In the genomic region with DNA sequence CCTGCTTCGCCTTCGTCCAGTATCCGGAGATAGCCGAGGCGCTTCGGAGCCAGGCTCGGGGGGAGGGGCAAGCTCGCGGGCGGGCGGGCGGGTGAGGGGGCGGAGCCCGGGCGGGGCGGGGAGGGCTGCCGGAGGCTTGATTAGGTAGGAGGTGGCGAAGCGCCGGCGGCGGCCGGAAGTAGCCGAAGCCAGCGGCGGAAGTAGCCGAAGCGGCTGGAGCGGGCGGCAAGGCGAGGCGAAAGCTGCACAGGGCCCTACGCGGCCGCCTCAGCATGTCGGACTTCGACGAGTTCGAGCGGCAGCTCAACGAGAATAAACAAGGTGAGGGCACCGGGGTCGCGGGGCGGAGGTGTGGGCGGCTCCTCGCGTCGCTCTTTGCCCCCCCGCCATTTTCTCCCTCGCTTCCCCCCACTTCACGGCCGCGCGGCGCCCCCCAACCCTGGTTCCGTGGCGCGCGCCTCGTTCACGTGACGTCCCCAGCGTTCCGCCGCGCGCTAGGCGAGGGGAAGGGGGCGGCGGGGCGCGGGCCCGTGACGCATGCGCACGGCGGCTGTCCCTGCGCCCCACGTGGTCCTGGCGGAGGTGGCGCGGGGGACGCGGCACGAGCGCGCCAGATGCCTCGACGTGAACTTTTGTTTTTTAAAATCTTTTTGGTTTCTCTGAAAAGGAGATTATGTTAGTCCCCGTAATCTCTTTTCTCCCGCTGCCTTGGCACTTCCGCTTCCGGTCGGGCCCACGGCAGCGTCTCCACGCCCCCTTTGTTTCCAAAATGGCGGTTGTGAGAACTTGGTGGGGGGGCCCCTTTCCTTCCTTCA, we compare ENCODE assay signal across 8 cellular contexts. TPM values are rescaled to one million over a fixed set of nuclear protein-coding genes. Genes with fewer than 3 reads are reported as not detected.
DNase-seq lines count a peak whose midpoint lies in the region; ATAC-seq lines count a peak whose summit lies in the region.

A gene (plus strand): TSS at position 203 of the 815 bp plus-strand sequence. CDS start 70 bp downstream, at position 273.

- ATAC-seq in GM19455 (IDR thresholded peaks at IDR 0.05; ENCODE audit: unreplicated experiment) = peak; percentile 35

- peak within 1 kb of the TSS; percentile 90 to 97 (median 95) for H3K4me3 Mint-ChIP-seq in CD8-positive, alpha-beta memory T cell

- H3K4me1 Mint-ChIP-seq in CD8-positive, alpha-beta memory T cell = peaks cover 38 to 53% (median 38%) of the 10 kb centered on the region in 3 donors

- peak within 1 kb of the TSS; percentile 99 for H3K9ac ChIP-seq in endocrine pancreas (ENCODE audit: control insufficient read depth, insufficient read depth, low read length)

- no peaks in the 10 kb centered on the region for H3K9me3 ChIP-seq in CD8-positive, alpha-beta memory T cell (ENCODE audit: low read length)
- H3K9me3 ChIP-seq in endocrine pancreas (ENCODE audit: control insufficient read depth, low read length) = no peaks in the 10 kb centered on the region

- H3K4me1 ChIP-seq in CD8-positive, alpha-beta memory T cell (ENCODE audit: insufficient read depth, low read length) = peaks cover 44% of the 10 kb centered on the region
- H3K4me1 ChIP-seq in endocrine pancreas (ENCODE audit: control insufficient read depth, insufficient read depth, low read length) = peaks cover 17% of the 10 kb centered on the region

- H3K27me3 Mint-ChIP-seq in CD8-positive, alpha-beta memory T cell = peaks cover 0 to 7% of the 10 kb centered on the region in 2 donors

- H3K36me3 ChIP-seq in CD8-positive, alpha-beta memory T cell (ENCODE audit: insufficient read depth, low read length) = peaks cover 10% of the 10 kb centered on the region
- H3K36me3 ChIP-seq in endocrine pancreas (ENCODE audit: control insufficient read depth, insufficient read depth, low read length) = no peaks in the 10 kb centered on the region

- POLR2A ChIA-PET in CD8-positive, alpha-beta memory T cell (lab: Charles Lee) = interaction anchor here (0.6 to 1.8 kb wide), 19 partner anchors 10 to 1466 kb away, joined by 3 to 23 read pairs (median 5); a partner anchor contains a TSS

- no peaks in the 10 kb centered on the region for H3K27me3 ChIP-seq in CD8-positive, alpha-beta memory T cell (ENCODE audit: insufficient read depth, low read length, poor library complexity, severe bottlenecking)
- H3K27me3 ChIP-seq in endocrine pancreas (ENCODE audit: control insufficient read depth, insufficient read depth, low read length) = no peaks in the 10 kb centered on the region

- H3K36me3 Mint-ChIP-seq in CD8-positive, alpha-beta memory T cell = peaks cover 0 to 39% (median 5%) of the 10 kb centered on the region in 3 donors

- peak within 1 kb of the TSS; percentile 91 for H3K27ac ChIP-seq in CD8-positive, alpha-beta memory T cell (ENCODE audit: low read depth, low read length)

- CTCF ChIA-PET in CD8-positive, alpha-beta memory T cell (lab: Charles Lee) = interaction anchor here (0.7 to 2.6 kb wide), 14 partner anchors 8 to 316 kb away, joined by 3 to 12 read pairs (median 4); a partner anchor contains a TSS

- peaks cover 0 to 3% (median 0%) of the 10 kb centered on the region in 5 donors for H3K9me3 Mint-ChIP-seq in CD8-positive, alpha-beta memory T cell

- peak within 1 kb of the TSS; percentile 91 for H3K4me3 ChIP-seq in CD8-positive, alpha-beta memory T cell (ENCODE audit: low read length)
- peak within 1 kb of the TSS; percentile 69 for H3K4me3 ChIP-seq in endocrine pancreas (ENCODE audit: control insufficient read depth, insufficient read depth, low read length)

- DNase-seq in CD8-positive, alpha-beta memory T cell = peak; percentile 95 to 98 (median 97)
- DNase-seq in HK-2 (ENCODE audit: unreplicated experiment) = peak; percentile 99
- peak; percentile 96 for DNase-seq in NK-92 treated with Interleukin-12 subunit alpha and Interleukin-12 subunit beta, amount 100 ng/mL, for 24 hours (lab: John Stamatoyannopoulos, UW)
- peak; percentile 69 to 88 (median 82) for DNase-seq in activated CD8-positive, alpha-beta memory T cell treated with anti-CD3 and anti-CD28 coated beads for 48 hours (ENCODE audit: low read depth in 2 of 3, low spot score in 2 of 3)
- DNase-seq in mesenteric fat pad (ENCODE audit: low spot score) = peak; percentile 98
- DNase-seq in stimulated activated CD8-positive, alpha-beta memory T cell treated with anti-CD3 and anti-CD28 coated beads, Interleukin-15, amount 100 ng/mL, for 24 hours (ENCODE audit: low read depth) = peak; percentile 91

- H3K27ac Mint-ChIP-seq in CD8-positive, alpha-beta memory T cell = peak within 1 kb of the TSS; percentile 97 to 99 (median 99)

RNA-seq across cellular contexts. Expression of the gene that starts here (rescaled TPM):
- total RNA-seq in CD8-positive, alpha-beta memory T cell = 100 to 1,000 TPM; 374 to 386 TPM
- 9.5 TPM for polyA plus RNA-seq in CD8-positive, alpha-beta memory T cell
- 126 TPM for total RNA-seq in mesenteric fat pad

Comparison
In these comparisons a context has a peak if more than half of its experiments do, and no peak if none do; other contexts are left out.
1. Peak in every context shown above with its lines: DNase-seq, ATAC-seq, H3K4me3 ChIP-seq and H3K27ac ChIP-seq.